Comparison of ENCODE assay signal across 12 cellular contexts in the genomic region with DNA sequence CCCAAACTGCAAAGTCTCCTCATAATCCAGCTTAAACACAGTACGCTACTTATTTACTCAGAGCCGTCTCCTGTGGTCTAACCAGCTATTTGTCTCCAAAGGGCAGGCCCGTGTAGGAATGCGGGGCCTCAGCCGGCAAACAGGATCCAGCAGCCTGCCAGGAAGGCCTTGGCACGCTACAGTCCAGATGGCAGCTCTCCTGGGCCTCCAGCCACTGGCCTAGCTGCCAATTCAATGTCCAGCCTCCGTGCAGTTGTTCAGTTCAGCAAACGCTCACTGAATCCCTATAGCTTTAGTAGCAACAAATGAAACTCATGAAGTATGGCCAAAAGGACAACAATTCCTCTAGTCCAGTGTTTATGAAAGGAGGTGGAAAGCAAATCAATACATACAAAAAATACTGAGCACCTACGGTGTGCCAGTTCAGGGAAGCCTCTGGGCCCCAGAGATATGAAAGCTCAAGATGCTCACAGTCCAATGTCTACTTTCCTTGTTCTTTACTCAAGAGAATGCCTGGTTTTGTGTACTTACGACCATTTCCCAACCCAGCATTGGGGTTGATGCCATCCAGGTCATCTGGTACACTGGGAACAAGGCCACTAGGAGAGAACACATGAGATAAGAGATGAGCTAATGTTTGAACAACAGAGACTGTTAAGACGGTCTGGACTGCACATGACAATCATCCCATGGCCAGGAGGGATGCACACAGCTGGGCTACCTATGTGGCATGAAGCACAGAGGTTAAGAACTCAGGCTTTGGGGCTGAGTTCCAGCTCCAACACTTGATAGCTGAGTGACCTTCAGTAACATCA. TPM values are rescaled to one million over a fixed set of nuclear protein-coding genes. Genes with fewer than 3 reads are reported as not detected.
A peak's percentile ranks its signal among the peaks of the same experiment; 100 is the strongest.
DNase-seq lines count a peak whose midpoint lies in the region; ATAC-seq, FAIRE-seq and TF ChIP-seq lines count a peak whose summit lies in the region.
"Had no signal": no experiment of that assay in that cellular context is flagged by ENCODE, and none has a peak within 500 bp of the region (broad histone marks: within the 10 kb centered on the region; RNA-seq: fewer than 3 reads in every experiment).

No MANE protein-coding gene starts in this region.

- FAIRE-seq in GM12891 (lab: Jason Lieb, UNC) = no peak
- no peak for FAIRE-seq in small intestine (lab: Jason Lieb, UNC)

- H3K9me3 Mint-ChIP-seq in T-helper 2 cell treated with Interferon-gamma antibody and Interleukin-4, amounts not matched to agents 5 μg/mL and 100 μg/mL, for 36 hours = no peaks in the 10 kb centered on the region

- TF ChIP-seq CTCF in stomach (IDR thresholded peaks at IDR 0.05) = no peak

- peaks cover 33 to 57% (median 55%) of the 10 kb centered on the region in 4 donors for H3K36me3 ChIP-seq in stomach
- H3K36me3 ChIP-seq in small intestine (ENCODE audit: control insufficient read depth in 2 of 2, insufficient read depth in 2 of 2, low read length in 2 of 2) = peaks cover 7 to 9% of the 10 kb centered on the region in 2 donors

- WGBS in stomach, 5 donors = 32 to 54% (median 32%) methylated on average over 11 of the region's 11 CpGs
- WGBS in small intestine, 3 donors = 76 to 82% (median 77%) methylated on average over 11 of the region's 11 CpGs

- TF ChIP-seq POLR2A in stomach (IDR thresholded peaks at IDR 0.05) = no peak
- no peak for TF ChIP-seq POLR2A in GM12891 (IDR thresholded peaks at IDR 0.05; ENCODE audit: low read depth, low read length)

- peaks cover 44% of the 10 kb centered on the region for H3K36me3 Mint-ChIP-seq in T-helper 2 cell treated with Interferon-gamma antibody and Interleukin-4, amounts not matched to agents 5 μg/mL and 100 μg/mL, for 36 hours (ENCODE audit: low read depth)

- peak; percentile 69 for DNase-seq in HuH-7.5 (ENCODE audit: low spot score)
- DNase-seq in left lobe of liver (ENCODE audit: low spot score) = peak; percentile 94
- peak; percentile 84 for DNase-seq in stomach
- no peak for DNase-seq in GM12891 (ENCODE audit: insufficient read length, low spot score)
- DNase-seq in T-helper 2 cell treated with Interferon-gamma antibody and Interleukin-4, amounts not matched to agents 5 μg/mL and 100 μg/mL, for 36 hours (ENCODE audit: low spot score) = no peak
- no peak for DNase-seq in small intestine
- DNase-seq: activated gamma-delta T cell treated with Interleukin-2 at 50 U/mL for 16 hours, NCI-H526 treated with DMSO at 0.1 percent for 48 hours, T1000 had no signal

- no peaks in the 10 kb centered on the region for H3K27me3 ChIP-seq in stomach
- no peaks in the 10 kb centered on the region for H3K27me3 ChIP-seq in small intestine (ENCODE audit: control insufficient read depth in 2 of 2, insufficient read depth in 2 of 2, low read length in 2 of 2)
- H3K27me3 ChIP-seq: neutrophil had no signal

- no peaks in the 10 kb centered on the region for H3K9me3 ChIP-seq in stomach
- H3K9me3 ChIP-seq in small intestine (ENCODE audit: control insufficient read depth, low read depth) = no peaks in the 10 kb centered on the region
- H3K9me3 ChIP-seq: neutrophil had no signal

- peaks cover 12% of the 10 kb centered on the region for H3K4me1 Mint-ChIP-seq in T-helper 2 cell treated with Interferon-gamma antibody and Interleukin-4, amounts not matched to agents 5 μg/mL and 100 μg/mL, for 36 hours (ENCODE audit: low read depth)

- H3K27ac Mint-ChIP-seq in T-helper 2 cell treated with Interferon-gamma antibody and Interleukin-4, amounts not matched to agents 5 μg/mL and 100 μg/mL, for 36 hours = no peak overlapping the region

- H3K27me3 Mint-ChIP-seq in T-helper 2 cell treated with Interferon-gamma antibody and Interleukin-4, amounts not matched to agents 5 μg/mL and 100 μg/mL, for 36 hours (ENCODE audit: low read depth) = no peaks in the 10 kb centered on the region

- H3K4me1 ChIP-seq in stomach = peaks cover 10 to 49% (median 29%) of the 10 kb centered on the region in 4 donors
- no peaks in the 10 kb centered on the region for H3K4me1 ChIP-seq in small intestine (ENCODE audit: control insufficient read depth in 2 of 2, insufficient read depth in 1 of 2, low read depth in 1 of 2, low read length in 1 of 2)

- intact Hi-C loops in stomach (cut with DNase I; ENCODE audit: low total_unique reads) = no loop called here

- TF ChIP-seq EP300 in stomach (IDR thresholded peaks at IDR 0.05) = no peak

- ATAC-seq in left lobe of liver = peak; percentile 81
- no peak for ATAC-seq in HG03108 (IDR thresholded peaks at IDR 0.05; ENCODE audit: unreplicated experiment)

- H3K4me3 ChIP-seq in stomach (no peak overlapping the region), small intestine (ENCODE audit: low read depth in 1 of 2, low read length in 2 of 2) (no peak overlapping the region)

- no peak overlapping the region for H3K4me3 Mint-ChIP-seq in T-helper 2 cell treated with Interferon-gamma antibody and Interleukin-4, amounts not matched to agents 5 μg/mL and 100 μg/mL, for 36 hours

- H3K27ac ChIP-seq in cingulate gyrus (ENCODE audit: low read depth, low read length) (peak overlapping the region; percentile 90), stomach (peak overlapping the region in 4 of 5 donors; percentile 14 to 64 (median 52)), small intestine (ENCODE audit: low read depth in 1 of 2, low read length in 1 of 2) (no peak overlapping the region)
- H3K27ac ChIP-seq: neutrophil had no signal

TF ChIP-seq in GM12891, 5 proteins besides CTCF, POLR2A, EP300 and RAD21:
- TF ChIP-seq TAF1 (IDR thresholded peaks at IDR 0.05; ENCODE audit: low read depth, low read length) = no peak
- TF ChIP-seq POU2F2 (IDR thresholded peaks at IDR 0.05; ENCODE audit: low read depth, low read length) = no peak
- TF ChIP-seq PAX5 (IDR thresholded peaks at IDR 0.05; ENCODE audit: insufficient read depth, low read length, severe bottlenecking) = no peak
- TF ChIP-seq POLR2AphosphoS5 (IDR thresholded peaks at IDR 0.05; ENCODE audit: low read depth, low read length) = no peak
- TF ChIP-seq SPI1 (IDR thresholded peaks at IDR 0.05; ENCODE audit: low read depth, low read length) = no peak

RNA-seq across cellular contexts. Expression of a gene that starts 8.3 kb away (rescaled TPM):
- total RNA-seq in left lobe of liver (27.4 TPM), stomach (100 to 1,000 TPM in 2 of 5 donors, 10 to 100 TPM in 3; 30.3 to 438 (median 59.7) TPM)
- polyA plus RNA-seq in stomach (10 to 100 TPM; 24.7 to 25.3 (median 25.2) TPM), small intestine (10 to 100 TPM; 15.7 to 20.1 (median 17.7) TPM)
- polyA plus RNA-seq in GM12891 (2012; ENCODE audit: low read depth, missing spikeins) = 23.4 TPM

Comparison
In these comparisons a context has a peak if more than half of its experiments do, and no peak if none do; other contexts are left out.
1. DNase-seq: peak in HuH-7.5 (single experiment), left lobe of liver (single experiment) and stomach (single experiment); none in GM12891 (single experiment), T-helper 2 cell treated with Interferon-gamma antibody and Interleukin-4, amounts not matched to agents 5 μg/mL and 100 μg/mL, for 36 hours (single experiment) and small intestine (single experiment).
2. H3K27ac ChIP-seq: peak in cingulate gyrus (single experiment) and stomach (4 of 5); none in small intestine (0 of 2).